In the genomic region with DNA sequence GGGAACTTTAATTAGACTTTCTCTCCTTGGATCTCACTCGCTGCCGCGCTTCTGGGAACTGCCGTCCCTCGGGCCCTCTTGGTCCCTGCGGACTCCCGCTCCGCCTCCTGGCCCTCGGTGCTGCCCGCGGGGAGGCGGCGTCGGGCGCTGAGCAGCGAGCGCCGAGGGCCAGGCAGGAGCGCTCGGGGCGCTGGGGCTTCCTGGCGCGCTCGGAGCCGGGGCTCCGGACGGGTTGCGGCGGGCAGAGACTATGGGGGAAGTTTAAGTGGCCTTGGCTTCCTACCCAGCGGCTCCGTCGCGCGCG, we compare ENCODE assay signal across 10 cellular contexts. TPM values are rescaled to one million over a fixed set of nuclear protein-coding genes. Genes with fewer than 3 reads are reported as not detected.
DNase-seq lines count a peak whose midpoint lies in the region; ATAC-seq and TF ChIP-seq lines count a peak whose summit lies in the region.
"Had no signal": no experiment of that assay in that cellular context is flagged by ENCODE, and none has a peak within 500 bp of the region (broad histone marks: within the 10 kb centered on the region; RNA-seq: fewer than 3 reads in every experiment).

No MANE protein-coding gene starts in this region.

- intact Hi-C loops in upper lobe of right lung (cut with DNase I): no loop called here
- intact Hi-C loops in activated CD4-positive, alpha-beta T cell treated with anti-CD3 and anti-CD28 coated beads for 36 hours (cut with DNase I, micrococcal nuclease): no loop called here

- H2BK12ac ChIP-seq in mesenchymal stem cell (ENCODE audit: low read length in 2 of 2): no peak overlapping the region

- H3K4me1 ChIP-seq in mesenchymal stem cell (ENCODE audit: control insufficient read depth, insufficient read depth, low read depth, low read length) (peaks cover 19% of the 10 kb centered on the region), upper lobe of right lung (peaks cover 10% of the 10 kb centered on the region)

- H3K23ac ChIP-seq in mesenchymal stem cell (ENCODE audit: low read length in 2 of 2): no peak overlapping the region

- POLR2A ChIA-PET in activated CD4-positive, alpha-beta T cell treated with anti-CD3 and anti-CD28 coated beads for 36 hours (lab: Charles Lee): no interaction called here

- H2BK15ac ChIP-seq in mesenchymal stem cell (ENCODE audit: low read depth, poor library complexity, severe bottlenecking): no peak overlapping the region

- 3% methylated on average over 22 of the region's 35 CpGs for WGBS in mesenchymal stem cell

- in situ Hi-C loops in GM13976 (cut with MboI; ENCODE audit: low sequenced_read_pairs, unreplicated experiment): no loop called here

- H3K36me3 ChIP-seq in mesenchymal stem cell (ENCODE audit: control insufficient read depth in 1 of 2, insufficient read depth in 2 of 2, low read depth in 1 of 2, low read length in 2 of 2) (peaks cover 0 to 3% of the 10 kb centered on the region in 2 experiments), upper lobe of right lung (no peaks in the 10 kb centered on the region)

- no peak overlapping the region for H3K18ac ChIP-seq in mesenchymal stem cell (ENCODE audit: low read depth in 1 of 2, low read length in 2 of 2)

- no peak overlapping the region for H4K91ac ChIP-seq in mesenchymal stem cell (ENCODE audit: low read length)

- H3K4me3 ChIP-seq in mesenchymal stem cell (ENCODE audit: insufficient read depth in 1 of 2, low read depth in 1 of 2, low read length in 2 of 2): no peak overlapping the region
- peak overlapping the region; percentile 41 for H3K4me3 ChIP-seq in upper lobe of right lung

- H3K4ac ChIP-seq in mesenchymal stem cell (ENCODE audit: low read depth in 1 of 2, low read length in 2 of 2): no peak overlapping the region

- CTCF ChIA-PET in activated CD4-positive, alpha-beta T cell treated with anti-CD3 and anti-CD28 coated beads for 36 hours (lab: Charles Lee): interaction anchor here (0.7 kb wide), 1 partner anchor 31 kb away, joined by 3 read pairs; no protein-coding TSS in a partner anchor

- no peak overlapping the region for H3K14ac ChIP-seq in mesenchymal stem cell (ENCODE audit: low read length in 2 of 2)

- peak overlapping the region; percentile 44 for H3K4me2 ChIP-seq in mesenchymal stem cell (ENCODE audit: low read length, poor library complexity, severe bottlenecking)

- H3K27ac ChIP-seq in mesenchymal stem cell (ENCODE audit: low read length, poor library complexity, severe bottlenecking): no peak overlapping the region
- no peak overlapping the region for H3K27ac ChIP-seq in upper lobe of right lung

- H3K36me3 Mint-ChIP-seq in activated T-cell treated with anti-CD3 and anti-CD28 coated beads, Interleukin-2, amount 50 U/mL, for 4 hours (ENCODE audit: insufficient read depth): no peaks in the 10 kb centered on the region
- H3K36me3 Mint-ChIP-seq in activated CD4-positive, alpha-beta T cell treated with anti-CD3 and anti-CD28 coated beads for 36 hours (ENCODE audit: low read depth): no peaks in the 10 kb centered on the region

- H4K8ac ChIP-seq in mesenchymal stem cell (ENCODE audit: low read length): no peak overlapping the region

- peaks cover 52% of the 10 kb centered on the region for H3K27me3 Mint-ChIP-seq in activated T-cell treated with anti-CD3 and anti-CD28 coated beads, Interleukin-2, amount 50 U/mL, for 4 hours (ENCODE audit: low read depth)
- peaks cover 39% of the 10 kb centered on the region for H3K27me3 Mint-ChIP-seq in activated CD4-positive, alpha-beta T cell treated with anti-CD3 and anti-CD28 coated beads for 36 hours

- no peak for DNase-seq in activated T-cell treated with anti-CD3 and anti-CD28 coated beads, Interleukin-2, amount 50 U/mL, for 4 hours
- no peak for DNase-seq in activated T-cell treated with anti-CD3 and anti-CD28 coated beads, Interleukin-2, amount 50 U/mL, for 48 hours
- DNase-seq in dermis blood vessel endothelial cell: peak; percentile 7
- no peak for DNase-seq in mesenchymal stem cell
- no peak for DNase-seq in upper lobe of right lung
- DNase-seq in activated CD4-positive, alpha-beta T cell treated with anti-CD3 and anti-CD28 coated beads for 36 hours: no peak
- DNase-seq in HuH-7.5 (ENCODE audit: low spot score): no peak
- DNase-seq in GM13976 (ENCODE audit: low spot score): no peak
- DNase-seq: KG1 had no signal

- TF ChIP-seq CTCF in upper lobe of right lung (IDR thresholded peaks at IDR 0.05) (no peak), GM13976 (IDR thresholded peaks at IDR 0.05; ENCODE audit: borderline replicate concordance, control extremely low read depth, extremely low read depth, insufficient read depth, missing control alignments) (no peak)

- H3K27me3 ChIP-seq in mesenchymal stem cell (ENCODE audit: control insufficient read depth in 1 of 2, insufficient read depth in 1 of 2, low read length in 2 of 2): peaks cover 51 to 74% of the 10 kb centered on the region in 2 experiments
- H3K27me3 ChIP-seq in upper lobe of right lung: peaks cover 52% of the 10 kb centered on the region

- no peaks in the 10 kb centered on the region for H3K4me1 Mint-ChIP-seq in activated T-cell treated with anti-CD3 and anti-CD28 coated beads, Interleukin-2, amount 50 U/mL, for 4 hours (ENCODE audit: low read depth)
- no peaks in the 10 kb centered on the region for H3K4me1 Mint-ChIP-seq in activated CD4-positive, alpha-beta T cell treated with anti-CD3 and anti-CD28 coated beads for 36 hours

- no peak overlapping the region for H2BK120ac ChIP-seq in mesenchymal stem cell (ENCODE audit: low read depth, low read length)

- no peak overlapping the region for H2BK5ac ChIP-seq in mesenchymal stem cell (ENCODE audit: low read depth, low read length, poor library complexity, severe bottlenecking)

- H3K79me1 ChIP-seq in mesenchymal stem cell (replicated peaks; ENCODE audit: low read length, poor library complexity, severe bottlenecking): no peaks in the 10 kb centered on the region

- H3K9me3 Mint-ChIP-seq in activated T-cell treated with anti-CD3 and anti-CD28 coated beads, Interleukin-2, amount 50 U/mL, for 4 hours: no peaks in the 10 kb centered on the region
- no peaks in the 10 kb centered on the region for H3K9me3 Mint-ChIP-seq in activated CD4-positive, alpha-beta T cell treated with anti-CD3 and anti-CD28 coated beads for 36 hours (ENCODE audit: low read depth)

- ATAC-seq in activated T-cell treated with anti-CD3 and anti-CD28 coated beads, Interleukin-2, amount 50 U/mL, for 4 hours: peak; percentile 10 to 17
- ATAC-seq in upper lobe of right lung: peak; percentile 5
- no peak for ATAC-seq in activated CD4-positive, alpha-beta T cell treated with anti-CD3 and anti-CD28 coated beads for 36 hours

- no peak overlapping the region for H3K9ac ChIP-seq in mesenchymal stem cell (ENCODE audit: low read length)

- no peaks in the 10 kb centered on the region for H3K9me3 ChIP-seq in mesenchymal stem cell (ENCODE audit: control insufficient read depth, low read length)
- no peaks in the 10 kb centered on the region for H3K9me3 ChIP-seq in upper lobe of right lung

- no peak overlapping the region for H2AFZ ChIP-seq in mesenchymal stem cell (ENCODE audit: low read depth, low read length)

- no peak overlapping the region for H2AK5ac ChIP-seq in mesenchymal stem cell (ENCODE audit: low read length, severe bottlenecking)

- H3K27ac Mint-ChIP-seq in activated CD4-positive, alpha-beta T cell treated with anti-CD3 and anti-CD28 coated beads for 36 hours: no peak overlapping the region

- no peak overlapping the region for H3K4me3 Mint-ChIP-seq in activated T-cell treated with anti-CD3 and anti-CD28 coated beads, Interleukin-2, amount 50 U/mL, for 4 hours
- no peak overlapping the region for H3K4me3 Mint-ChIP-seq in activated CD4-positive, alpha-beta T cell treated with anti-CD3 and anti-CD28 coated beads for 36 hours

RNA-seq across cellular contexts. Expression of a gene that starts 0.7 kb away (rescaled TPM):
- total RNA-seq in activated T-cell treated with anti-CD3 and anti-CD28 coated beads, Interleukin-2, amount 50 U/mL, for 4 hours: not detected
- total RNA-seq in dermis blood vessel endothelial cell: 0.09 TPM in 1 of 2 replicates, not detected in the other
- polyA plus RNA-seq in mesenchymal stem cell (2013, experiment 1 of 2): not detected
- polyA plus RNA-seq in mesenchymal stem cell (2013, experiment 2 of 2): not detected
- total RNA-seq in upper lobe of right lung: 0.64 TPM
- total RNA-seq in activated CD4-positive, alpha-beta T cell treated with anti-CD3 and anti-CD28 coated beads for 36 hours: not detected
- total RNA-seq: RPMI7951 had no signal
